In genomic region chr2:209277444-209277843, GRCh38 we compare ENCODE assay signal across 37 cellular contexts.
"Had no signal": no experiment of that assay in that cellular context is flagged by ENCODE, and none has a peak within 500 bp of the region (broad histone marks: within the 10 kb centered on the region; RNA-seq: fewer than 3 reads in every experiment).

No MANE protein-coding gene starts in this region.

- H3K4me3 ChIP-seq: adrenal gland, body of pancreas, cardiac muscle cell, colonic mucosa, esophagus squamous epithelium had no signal

- H3K36me3 Mint-ChIP-seq: activated CD4-positive, alpha-beta memory T cell treated with anti-CD3 and anti-CD28 coated beads for 36 hours; activated CD8-positive, alpha-beta memory T cell treated with anti-CD3 and anti-CD28 coated beads, Interleukin-2, amount 10 ng/mL, durations not matched to agents 7 days and 5 days; activated naive CD4-positive, alpha-beta T cell treated with anti-CD3 and anti-CD28 coated beads, Interleukin-2, amount 50 U/mL, for 24 hours; activated naive CD8-positive, alpha-beta T cell treated with anti-CD3 and anti-CD28 coated beads for 36 hours had no signal

- H3K27ac Mint-ChIP-seq: activated CD4-positive, alpha-beta memory T cell treated with anti-CD3 and anti-CD28 coated beads for 36 hours; activated CD4-positive, alpha-beta T cell treated with anti-CD3 and anti-CD28 coated beads for 36 hours; activated CD4-positive, alpha-beta T cell treated with anti-CD3 and anti-CD28 coated beads, Interleukin-2, amount 10 ng/mL, durations not matched to agents 24 days and 14 days; activated CD8-positive, alpha-beta memory T cell treated with anti-CD3 and anti-CD28 coated beads, Interleukin-2, amount 10 ng/mL, durations not matched to agents 7 days and 5 days; activated CD8-positive, alpha-beta T cell treated with anti-CD3 and anti-CD28 coated beads, Interleukin-2, amount 10 ng/mL, durations not matched to agents 7 days and 5 days; activated naive CD4-positive, alpha-beta T cell treated with anti-CD3 and anti-CD28 coated beads for 36 hours; activated naive CD4-positive, alpha-beta T cell treated with anti-CD3 and anti-CD28 coated beads, Interleukin-2, amount 50 U/mL, for 24 hours; activated naive CD8-positive, alpha-beta T cell treated with anti-CD3 and anti-CD28 coated beads for 36 hours; activated naive CD8-positive, alpha-beta T cell treated with anti-CD3 and anti-CD28 coated beads, Interleukin-2, amount 50 U/mL, for 24 hours; activated T-helper 1 cell treated with anti-CD3 and anti-CD28 coated beads, Interleukin-12 subunit alpha, Interleukin-12 subunit beta, Interleukin-2, Interleukin-4 antibody, amounts not matched to agents 30 ng/mL and 10 ng/mL and 1 ng/mL, durations not matched to agents 14 hours and 24 hours and 36 hours; activated T-helper 2 cell treated with anti-CD3 and anti-CD28 coated beads, Interferon-gamma antibody, Interleukin-2, Interleukin-4, amounts not matched to agents 10 μg/mL and 5 μg/mL and 100 μg/mL, durations not matched to agents 14 hours and 24 hours and 36 hours; T-helper 17 cell; T-helper 2 cell treated with Interferon-gamma antibody and Interleukin-4, amounts not matched to agents 5 μg/mL and 100 μg/mL, for 36 hours had no signal

- H3K27me3 ChIP-seq: adrenal gland, body of pancreas, cardiac muscle cell, colonic mucosa, esophagus squamous epithelium had no signal

- ATAC-seq: activated CD4-positive, alpha-beta T cell treated with anti-CD3 and anti-CD28 coated beads for 36 hours; activated CD8-positive, alpha-beta memory T cell treated with anti-CD3 and anti-CD28 coated beads, Interleukin-2, amount 10 ng/mL, durations not matched to agents 7 days and 5 days; activated CD8-positive, alpha-beta T cell treated with anti-CD3 and anti-CD28 coated beads, Interleukin-2, amount 10 ng/mL, durations not matched to agents 7 days and 5 days; activated naive CD8-positive, alpha-beta T cell treated with anti-CD3 and anti-CD28 coated beads, Interleukin-2, amount 50 U/mL, for 24 hours; body of pancreas; T-helper 17 cell had no signal

- DNase-seq: activated CD4-positive, alpha-beta memory T cell treated with anti-CD3 and anti-CD28 coated beads for 36 hours; activated CD4-positive, alpha-beta T cell treated with anti-CD3 and anti-CD28 coated beads for 36 hours; activated CD4-positive, alpha-beta T cell treated with anti-CD3 and anti-CD28 coated beads, Interleukin-2, amount 10 ng/mL, durations not matched to agents 24 days and 14 days; activated CD4-positive, CD25-positive, alpha-beta regulatory T cell; activated CD4-positive, CD25-positive, alpha-beta regulatory T cell treated with anti-CD3 and anti-CD28 coated beads, Interleukin-2, amount 50 U/mL, for 72 hours; activated CD8-positive, alpha-beta memory T cell treated with anti-CD3 and anti-CD28 coated beads, Interleukin-2, amount 10 ng/mL, durations not matched to agents 7 days and 5 days; activated CD8-positive, alpha-beta memory T cell treated with anti-CD3 and anti-CD28 coated beads, Interleukin-2, amount 50 U/mL, for 4 hours; activated CD8-positive, alpha-beta T cell treated with anti-CD3 and anti-CD28 coated beads, Interleukin-2, amount 10 ng/mL, durations not matched to agents 7 days and 5 days; activated effector memory CD4-positive, alpha-beta T cell treated with anti-CD3 and anti-CD28 coated beads, Interleukin-2, amount 50 U/mL, for 16 hours; activated naive CD4-positive, alpha-beta T cell treated with anti-CD3 and anti-CD28 coated beads for 36 hours; activated naive CD8-positive, alpha-beta T cell treated with anti-CD3 and anti-CD28 coated beads for 36 hours; activated naive CD8-positive, alpha-beta T cell treated with anti-CD3 and anti-CD28 coated beads, Interleukin-2, amount 50 U/mL, for 24 hours; activated T-cell treated with anti-CD3 and anti-CD28 coated beads, Interleukin-2, amount 50 U/mL, for 1 hour; activated T-cell treated with anti-CD3 and anti-CD28 coated beads, Interleukin-2, amount 50 U/mL, for 48 hours; adrenal gland; amygdala; aorta; body of pancreas; central memory CD4-positive, alpha-beta T cell; cerebellar nuclear complex; colonic mucosa; effector CD8-positive, alpha-beta T cell; esophagus squamous epithelium; head of caudate nucleus; T-helper 1 cell; T-helper 17 cell; T1000; WERI-Rb-1 had no signal

- H3K36me3 ChIP-seq: adrenal gland, cardiac muscle cell, colonic mucosa, esophagus squamous epithelium, WERI-Rb-1 had no signal

- H3K27ac ChIP-seq: adrenal gland, body of pancreas, cardiac muscle cell, colonic mucosa, epithelial cell of prostate, esophagus squamous epithelium, WERI-Rb-1 had no signal

- H3K4me3 Mint-ChIP-seq: activated CD4-positive, alpha-beta memory T cell treated with anti-CD3 and anti-CD28 coated beads for 36 hours; activated CD4-positive, alpha-beta T cell treated with anti-CD3 and anti-CD28 coated beads for 36 hours; activated CD4-positive, alpha-beta T cell treated with anti-CD3 and anti-CD28 coated beads, Interleukin-2, amount 10 ng/mL, durations not matched to agents 24 days and 14 days; activated CD8-positive, alpha-beta memory T cell treated with anti-CD3 and anti-CD28 coated beads, Interleukin-2, amount 10 ng/mL, durations not matched to agents 7 days and 5 days; activated CD8-positive, alpha-beta T cell treated with anti-CD3 and anti-CD28 coated beads, Interleukin-2, amount 10 ng/mL, durations not matched to agents 7 days and 5 days; activated naive CD4-positive, alpha-beta T cell treated with anti-CD3 and anti-CD28 coated beads for 36 hours; activated naive CD4-positive, alpha-beta T cell treated with anti-CD3 and anti-CD28 coated beads, Interleukin-2, amount 50 U/mL, for 24 hours; activated naive CD8-positive, alpha-beta T cell treated with anti-CD3 and anti-CD28 coated beads for 36 hours; activated naive CD8-positive, alpha-beta T cell treated with anti-CD3 and anti-CD28 coated beads, Interleukin-2, amount 50 U/mL, for 24 hours; activated T-helper 1 cell treated with anti-CD3 and anti-CD28 coated beads, Interleukin-12 subunit alpha, Interleukin-12 subunit beta, Interleukin-2, Interleukin-4 antibody, amounts not matched to agents 30 ng/mL and 10 ng/mL and 1 ng/mL, durations not matched to agents 14 hours and 24 hours and 36 hours; T-helper 17 cell; T-helper 2 cell treated with Interferon-gamma antibody and Interleukin-4, amounts not matched to agents 5 μg/mL and 100 μg/mL, for 36 hours had no signal

- H3K9me3 ChIP-seq: adrenal gland, body of pancreas, colonic mucosa, esophagus squamous epithelium had no signal

- H3K9me3 Mint-ChIP-seq: activated CD4-positive, alpha-beta T cell treated with anti-CD3 and anti-CD28 coated beads, Interleukin-2, amount 10 ng/mL, durations not matched to agents 24 days and 14 days; activated naive CD4-positive, alpha-beta T cell treated with anti-CD3 and anti-CD28 coated beads for 36 hours; activated T-helper 1 cell treated with anti-CD3 and anti-CD28 coated beads, Interleukin-12 subunit alpha, Interleukin-12 subunit beta, Interleukin-2, Interleukin-4 antibody, amounts not matched to agents 30 ng/mL and 10 ng/mL and 1 ng/mL, durations not matched to agents 14 hours and 24 hours and 36 hours; activated T-helper 2 cell treated with anti-CD3 and anti-CD28 coated beads, Interferon-gamma antibody, Interleukin-2, Interleukin-4, amounts not matched to agents 10 μg/mL and 5 μg/mL and 100 μg/mL, durations not matched to agents 14 hours and 24 hours and 36 hours had no signal

- H3K4me1 ChIP-seq: adrenal gland, body of pancreas, colonic mucosa, esophagus squamous epithelium had no signal

- H3K4me1 Mint-ChIP-seq: activated CD4-positive, alpha-beta T cell treated with anti-CD3 and anti-CD28 coated beads for 36 hours; activated CD4-positive, alpha-beta T cell treated with anti-CD3 and anti-CD28 coated beads, Interleukin-2, amount 10 ng/mL, durations not matched to agents 24 days and 14 days; activated CD8-positive, alpha-beta memory T cell treated with anti-CD3 and anti-CD28 coated beads, Interleukin-2, amount 10 ng/mL, durations not matched to agents 7 days and 5 days; activated naive CD4-positive, alpha-beta T cell treated with anti-CD3 and anti-CD28 coated beads, Interleukin-2, amount 50 U/mL, for 24 hours; activated naive CD8-positive, alpha-beta T cell treated with anti-CD3 and anti-CD28 coated beads for 36 hours; activated naive CD8-positive, alpha-beta T cell treated with anti-CD3 and anti-CD28 coated beads, Interleukin-2, amount 50 U/mL, for 24 hours; T-helper 17 cell had no signal

- FAIRE-seq: endometrium, endothelial cell of umbilical vein, frontal cortex had no signal

- H3K27me3 Mint-ChIP-seq: activated CD4-positive, alpha-beta memory T cell treated with anti-CD3 and anti-CD28 coated beads for 36 hours; activated CD4-positive, alpha-beta T cell treated with anti-CD3 and anti-CD28 coated beads for 36 hours; activated CD4-positive, alpha-beta T cell treated with anti-CD3 and anti-CD28 coated beads, Interleukin-2, amount 10 ng/mL, durations not matched to agents 24 days and 14 days; activated CD8-positive, alpha-beta memory T cell treated with anti-CD3 and anti-CD28 coated beads, Interleukin-2, amount 10 ng/mL, durations not matched to agents 7 days and 5 days; activated naive CD4-positive, alpha-beta T cell treated with anti-CD3 and anti-CD28 coated beads, Interleukin-2, amount 50 U/mL, for 24 hours; activated naive CD8-positive, alpha-beta T cell treated with anti-CD3 and anti-CD28 coated beads for 36 hours; T-helper 17 cell had no signal
